ENCODE assay signal across 1 cellular context in the genomic region with DNA sequence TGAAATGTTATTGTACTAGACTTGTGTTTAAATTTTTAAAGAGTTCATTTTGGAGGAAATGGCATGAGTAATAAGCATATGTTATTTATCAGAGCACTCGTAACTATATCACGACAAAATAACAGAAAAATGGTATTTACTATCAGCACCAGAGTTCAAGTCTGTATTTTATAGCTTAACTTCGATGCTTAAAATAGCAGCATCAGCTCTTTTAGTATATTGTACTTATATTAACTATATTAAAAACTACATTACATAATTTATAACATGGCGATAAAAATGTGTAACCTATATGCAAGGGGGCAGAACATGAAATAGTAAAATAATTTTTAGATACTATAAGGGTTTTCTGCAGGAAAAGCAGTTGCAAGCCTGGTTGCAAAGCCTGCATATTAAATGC.
TF ChIP-seq lines count a peak whose summit lies in the region.

No MANE protein-coding gene starts in this region.

TF ChIP-seq in GM23338, 12 proteins besides CTCF, POLR2A, EP300 and RAD21:
- no peak for TF ChIP-seq ETS1 (IDR thresholded peaks at IDR 0.05)
- TF ChIP-seq STAT1 (IDR thresholded peaks at IDR 0.05; ENCODE audit: unreplicated experiment), result no peak
- TF ChIP-seq ZNF462 (CRISPR knock-in tag; IDR thresholded peaks at IDR 0.05), result no peak
- TF ChIP-seq EZH2 (IDR thresholded peaks at IDR 0.05; ENCODE audit: low read depth, unreplicated experiment), result no peak
- TF ChIP-seq REST (IDR thresholded peaks at IDR 0.05; ENCODE audit: unreplicated experiment), result no peak
- no peak for TF ChIP-seq POLR2AphosphoS5 (IDR thresholded peaks at IDR 0.05; ENCODE audit: low read depth)
